In genomic region chr2:85287721-85288120, GRCh38 we compare ENCODE assay signal across 17 cellular contexts. TPM values are rescaled to one million over a fixed set of nuclear protein-coding genes. Genes with fewer than 3 reads are reported as not detected.
DNase-seq lines count a peak whose midpoint lies in the region; ATAC-seq and TF ChIP-seq lines count a peak whose summit lies in the region.
"Had no signal": no experiment of that assay in that cellular context is flagged by ENCODE, and none has a peak within 500 bp of the region (broad histone marks: within the 10 kb centered on the region; RNA-seq: fewer than 3 reads in every experiment).

No MANE protein-coding gene starts in this region.

- H3K36me3 ChIP-seq in A673 (ENCODE audit: insufficient read depth, low read length, poor library complexity, severe bottlenecking) (no peaks in the 10 kb centered on the region), IMR-90 (ENCODE audit: control insufficient read depth, insufficient read depth, low read length) (peaks cover 14% of the 10 kb centered on the region; the same call in 1 of the 2 replicates), osteoblast (ENCODE audit: insufficient read depth, low read length) (peaks cover 3% of the 10 kb centered on the region)
- H3K36me3 ChIP-seq: MG63 had no signal

- H3K9me1 ChIP-seq in IMR-90 (ENCODE audit: insufficient read depth, low read length) = peaks cover 3% of the 10 kb centered on the region; the same call in 1 of the 2 replicates

- CTCF ChIA-PET in A673 (lab: Charles Lee) = interaction anchor here (1.4 kb wide), 1 partner anchor 11 kb away, joined by 4 read pairs; no protein-coding TSS in a partner anchor
- CTCF ChIA-PET in IMR-90 (lab: Yijun Ruan, JAX) = interaction anchor here (0.9 to 2.0 kb wide), 3 partner anchors 11 to 221 kb away, joined by 4 to 7 read pairs (median 5); no protein-coding TSS in a partner anchor

- H4K20me1 ChIP-seq in IMR-90 (ENCODE audit: insufficient read depth, low read length) (no peaks in the 10 kb centered on the region), osteoblast (ENCODE audit: insufficient read depth, low read length) (no peaks in the 10 kb centered on the region)

- peaks cover 24% of the 10 kb centered on the region for H3K36me3 Mint-ChIP-seq in endothelial cell (ENCODE audit: low read depth, unreplicated experiment)
- peaks cover 9% of the 10 kb centered on the region for H3K36me3 Mint-ChIP-seq in effector memory CD8-positive, alpha-beta T cell (ENCODE audit: insufficient read depth)
- H3K36me3 Mint-ChIP-seq: CD4-positive, CD25-positive, alpha-beta regulatory T cell had no signal

- H3K27me3 ChIP-seq in A673 (replicated peaks; ENCODE audit: insufficient read depth, low read depth, low read length, poor library complexity) (no peaks in the 10 kb centered on the region), IMR-90 (ENCODE audit: control insufficient read depth, insufficient read depth, low read length) (no peaks in the 10 kb centered on the region), osteoblast (ENCODE audit: insufficient read depth, low read length) (no peaks in the 10 kb centered on the region)
- H3K27me3 ChIP-seq: MG63 had no signal

- peaks cover 4 to 30% of the 10 kb centered on the region in 2 experiments; a peak in 2 of 4 replicates for H3K79me1 ChIP-seq in IMR-90 (ENCODE audit: low read depth in 1 of 2, low read length in 2 of 2)

- H3K4me1 Mint-ChIP-seq in endothelial cell (ENCODE audit: unreplicated experiment) = peaks cover 45% of the 10 kb centered on the region
- peaks cover 16 to 23% of the 10 kb centered on the region in 2 donors for H3K4me1 Mint-ChIP-seq in effector memory CD8-positive, alpha-beta T cell (ENCODE audit: low read depth in 2 of 2)

- H2AK5ac ChIP-seq in IMR-90 (ENCODE audit: low read depth, low read length) = no peak overlapping the region

- no CpG with 5 or more reads among the region's 7 CpGs for WGBS in IMR-90 (ENCODE audit: extremely low coverage in 2 of 2, insufficient read length in 1 of 2), 2 experiments

- POLR2A ChIA-PET in A673 (lab: Charles Lee; ENCODE audit: low non-redundant PET) (no interaction called here), IMR-90 (lab: Charles Lee; ENCODE audit: unreplicated experiment) (no interaction called here)

- peaks cover 19% of the 10 kb centered on the region for H3K27me3 Mint-ChIP-seq in endothelial cell (ENCODE audit: unreplicated experiment)
- H3K27me3 Mint-ChIP-seq in effector memory CD8-positive, alpha-beta T cell = peaks cover 0 to 9% of the 10 kb centered on the region in 2 donors

- H3K4me1 ChIP-seq in A673 (ENCODE audit: insufficient read depth, low read length, poor library complexity, severe bottlenecking) (peaks cover 12% of the 10 kb centered on the region), IMR-90 (ENCODE audit: control insufficient read depth, insufficient read depth, low read length) (peaks cover 4% of the 10 kb centered on the region; the same call in 1 of the 2 replicates), osteoblast (ENCODE audit: insufficient read depth, low read length) (peaks cover 13% of the 10 kb centered on the region)

- no peaks in the 10 kb centered on the region for H3K9me3 Mint-ChIP-seq in endothelial cell (ENCODE audit: unreplicated experiment)
- peaks cover 0 to 2% of the 10 kb centered on the region in 2 donors for H3K9me3 Mint-ChIP-seq in effector memory CD8-positive, alpha-beta T cell
- H3K9me3 Mint-ChIP-seq: CD4-positive, CD25-positive, alpha-beta regulatory T cell had no signal

- TF ChIP-seq POLR2A in IMR-90 (IDR thresholded peaks at IDR 0.05; ENCODE audit: low read depth, low read length) = no peak

- H2BK5ac ChIP-seq in IMR-90 (ENCODE audit: low read depth, low read length, poor library complexity, severe bottlenecking) = no peak overlapping the region

- H2AK9ac ChIP-seq in IMR-90 (replicated peaks; ENCODE audit: low read depth, low read length, poor library complexity) = no peak overlapping the region

- 0 out of 3 replicates have a peak overlapping the region, but pooled peaks have one; percentile 11 for H2BK15ac ChIP-seq in IMR-90 (ENCODE audit: low read depth, low read length)

- H3K4me2 ChIP-seq in IMR-90 (ENCODE audit: low read depth, low read length) = no peak overlapping the region
- peak overlapping the region; percentile 23 for H3K4me2 ChIP-seq in osteoblast (ENCODE audit: insufficient read depth, low read length)
- H3K4me2 ChIP-seq: KMS-11 had no signal

- H3K9me3 ChIP-seq in A673 (ENCODE audit: low read depth, low read length, poor library complexity, severe bottlenecking) (no peaks in the 10 kb centered on the region), IMR-90 (ENCODE audit: control insufficient read depth, insufficient read depth, low read length) (no peaks in the 10 kb centered on the region), osteoblast (ENCODE audit: low read depth, low read length) (no peaks in the 10 kb centered on the region)
- H3K9me3 ChIP-seq: MG63 had no signal

- H4K91ac ChIP-seq in IMR-90 (ENCODE audit: insufficient read depth, low read depth, low read length) = no peak overlapping the region

- no peak overlapping the region for H2BK120ac ChIP-seq in IMR-90 (ENCODE audit: low read depth, low read length)

- no peak overlapping the region for H3K18ac ChIP-seq in IMR-90 (ENCODE audit: low read depth, low read length)

- intact Hi-C loops in A673 (cut with micrococcal nuclease; ENCODE audit: unreplicated experiment) (no loop called here), IMR-90 (cut with micrococcal nuclease) (no loop called here)

- H3K27ac ChIP-seq in A673 (ENCODE audit: low read depth, low read length, poor library complexity, severe bottlenecking) (peak overlapping the region; percentile 11), IMR-90 (ENCODE audit: insufficient read depth, low read length) (no peak overlapping the region), osteoblast (ENCODE audit: low read depth, low read length) (peak overlapping the region; percentile 17)
- H3K27ac ChIP-seq: KMS-11 had no signal

- H4K8ac ChIP-seq in IMR-90 (ENCODE audit: low read depth in 2 of 2, low read length in 2 of 2) = no peak overlapping the region; a peak in 1 of 4 replicates

- no peak overlapping the region for H2AFZ ChIP-seq in IMR-90 (replicated peaks; ENCODE audit: low read length, poor library complexity)
- H2AFZ ChIP-seq in osteoblast (ENCODE audit: low read length) = no peak overlapping the region

- H3K14ac ChIP-seq in IMR-90 (replicated peaks; ENCODE audit: low read depth, low read length) = no peak overlapping the region

- no peak overlapping the region for H2BK20ac ChIP-seq in IMR-90 (ENCODE audit: low read depth, low read length)

- DNase-seq in A673 (ENCODE audit: low spot score) (no peak), IMR-90 (no peak), endothelial cell (ENCODE audit: low spot score) (no peak), osteoblast (ENCODE audit: insufficient read length, low spot score, missing footprints) (no peak), DMS114 treated with DMSO at 0.1 percent for 48 hours (lab: John Stamatoyannopoulos, UW; ENCODE audit: unreplicated experiment) (no peak), NCI-H1694 treated with DMSO at 0.1 percent for 48 hours (lab: John Stamatoyannopoulos, UW) (no peak)
- DNase-seq in stimulated activated naive CD4-positive, alpha-beta T cell treated with Interleukin-2 at 50 U/mL for 16 hours (lab: John Stamatoyannopoulos, UW) = no peak
- no peak for DNase-seq in effector memory CD8-positive, alpha-beta T cell
- DNase-seq: CD4-positive, CD25-positive, alpha-beta regulatory T cell; DND-41; GF-D8; GOT3; MG63; NCI-H1092 treated with DMSO at 0.1 percent for 48 hours; NCI-H187; NCI-H748 treated with DMSO at 0.1 percent for 48 hours had no signal

- no peak overlapping the region for H3K23ac ChIP-seq in IMR-90 (ENCODE audit: low read depth, low read length)

- H3K79me2 ChIP-seq in osteoblast (ENCODE audit: insufficient read depth, low read length) = no peaks in the 10 kb centered on the region

- H3K9ac ChIP-seq in IMR-90 (ENCODE audit: low read depth, low read length) = no peak overlapping the region
- H3K9ac ChIP-seq: KMS-11 had no signal

- H3K4me3 ChIP-seq in A673 (ENCODE audit: low read depth, low read length, poor library complexity, severe bottlenecking) (no peak overlapping the region), IMR-90 (ENCODE audit: insufficient read depth, low read depth, low read length) (no peak overlapping the region), osteoblast (ENCODE audit: insufficient read depth, low read length) (no peak overlapping the region)
- H3K4me3 ChIP-seq: MG63 had no signal

- H3K56ac ChIP-seq in IMR-90 (ENCODE audit: extremely low read depth, insufficient read depth, low read length) = no peak overlapping the region

- TF ChIP-seq RAD21 in IMR-90 (IDR thresholded peaks at IDR 0.05; ENCODE audit: low read length) = no peak

- no peak overlapping the region for H4K5ac ChIP-seq in IMR-90 (ENCODE audit: low read depth, low read length)

- no TSS peak for BruUV-seq in A673 (replicated peaks; lab: Mats Ljungman, UMichigan)
- BruUV-seq in IMR-90 (replicated peaks; lab: Mats Ljungman, UMichigan) = no TSS peak

- H3K4ac ChIP-seq in IMR-90 (ENCODE audit: low read depth, low read length) = no peak overlapping the region

- in situ Hi-C loops in IMR-90 (cut with MboI; ENCODE audit: low sequenced_read_pairs) = loop anchor here (5.0 to 25.0 kb wide), 3 partner anchors 155 to 800 kb away; partner anchors contain the start of gene TCF7L1

- no peak for ATAC-seq in IMR-90 (ENCODE audit: low read depth)
- no peak for ATAC-seq in effector memory CD8-positive, alpha-beta T cell (replicated peaks)

- no peak for TF ChIP-seq CTCF in A673 (conservative IDR thresholded peaks at IDR 0.05; ENCODE audit: low read depth, low read length)
- TF ChIP-seq CTCF in IMR-90 (conservative IDR thresholded peaks at IDR 0.05; ENCODE audit: low read depth, low read length) = no peak
- TF ChIP-seq CTCF in endothelial cell (IDR thresholded peaks at IDR 0.05; ENCODE audit: unreplicated experiment) = no peak
- no peak for TF ChIP-seq CTCF in osteoblast (IDR thresholded peaks at IDR 0.05; ENCODE audit: extremely low read depth, low read depth, low read length)

- H3K27ac Mint-ChIP-seq in endothelial cell (ENCODE audit: unreplicated experiment) = peak overlapping the region; percentile 79
- no peak overlapping the region for H3K27ac Mint-ChIP-seq in effector memory CD8-positive, alpha-beta T cell

- dilution Hi-C loops in IMR-90 (cut with HindIII; ENCODE audit: low sequenced_read_pairs, unreplicated experiment) = no loop called here

- no peak overlapping the region for H3K4me3 Mint-ChIP-seq in endothelial cell (ENCODE audit: unreplicated experiment)
- no peak overlapping the region for H3K4me3 Mint-ChIP-seq in effector memory CD8-positive, alpha-beta T cell

TF ChIP-seq in IMR-90, 13 proteins besides CTCF, POLR2A, EP300 and RAD21 (continues in another document):
- TF ChIP-seq MAZ (IDR thresholded peaks at IDR 0.05; ENCODE audit: borderline replicate concordance, low read depth, low read length) (no peak), RFX5 (IDR thresholded peaks at IDR 0.05; ENCODE audit: low read depth, low read length) (no peak), SMC3 (IDR thresholded peaks at IDR 0.05; ENCODE audit: low read depth, low read length) (no peak)

RNA-seq across cellular contexts. Expression of gene TGOLN2, which starts 40.1 kb away (rescaled TPM):
- total RNA-seq in A673 (2021) (48.8 and 56.0 TPM in 2 replicates), IMR-90 (2012; rRNA removed) (57.7 and 61.7 TPM in 2 replicates), endothelial cell (ENCODE audit: unreplicated experiment) (83.1 TPM), osteoblast (124 and 129 TPM in 2 replicates)
- 92.3 and 94.2 TPM in 2 replicates for polyA plus RNA-seq in IMR-90 (2012; rRNA removed)
- polyA plus RNA-seq in IMR-90 (2012; cell fraction: cytosol; rRNA removed) = 65.8 and 82.6 TPM in 2 replicates
- 27.8 and 83.8 TPM in 2 replicates for polyA plus RNA-seq in IMR-90 (2012; cell fraction: nucleus; rRNA removed; ENCODE audit: low replicate concordance)
